In genomic region chr1:961132-961652, GRCh38 we compare ENCODE assay signal across 8 cellular contexts. TPM values are rescaled to one million over a fixed set of nuclear protein-coding genes. Genes with fewer than 3 reads are reported as not detected.
A peak's percentile ranks its signal among the peaks of the same experiment; 100 is the strongest.
DNase-seq lines count a peak whose midpoint lies in the region; ATAC-seq and TF ChIP-seq lines count a peak whose summit lies in the region.

No MANE protein-coding gene starts in this region.

- peaks cover 16% of the 10 kb centered on the region for H3K4me1 Mint-ChIP-seq in nephron progenitor cell

- WGBS in IMR-90 (ENCODE audit: extremely low coverage in 2 of 2, insufficient read length in 1 of 2), 2 experiments, result 45% methylated on average over 38 of the region's 54 CpGs; no CpG with 5 or more reads in 1 of the 2 experiments

- H2BK20ac ChIP-seq in IMR-90 (ENCODE audit: low read depth, low read length), result no peak overlapping the region

- peak overlapping the region; percentile 86 for H2AFZ ChIP-seq in IMR-90 (replicated peaks; ENCODE audit: low read length, poor library complexity)

- H3K4ac ChIP-seq in IMR-90 (ENCODE audit: low read depth, low read length), result 0 out of 2 replicates have a peak overlapping the region, but pooled peaks have one; percentile 5

- no TSS peak for BruUV-seq in IMR-90 (replicated peaks; lab: Mats Ljungman, UMichigan)

- no peak overlapping the region for H3K27ac Mint-ChIP-seq in nephron progenitor cell

- H4K20me1 ChIP-seq in BLaER1 (peaks cover 41% of the 10 kb centered on the region), IMR-90 (ENCODE audit: insufficient read depth, low read length) (peaks cover 15% of the 10 kb centered on the region)

- no peak overlapping the region; a peak in 1 of 4 replicates for H4K8ac ChIP-seq in IMR-90 (ENCODE audit: low read depth in 2 of 2, low read length in 2 of 2)

- H2AK9ac ChIP-seq in IMR-90 (replicated peaks; ENCODE audit: low read depth, low read length, poor library complexity), result peak overlapping the region; percentile 94

- CTCF ChIA-PET in IMR-90 (lab: Yijun Ruan, JAX), result no interaction called here

- DNase-seq in IMR-90, result no peak
- DNase-seq in colonic mucosa, result no peak
- no peak for DNase-seq in nephron progenitor cell
- DNase-seq in MV-4-11 (lab: John Stamatoyannopoulos, UW), result no peak
- DNase-seq in NCI-H2081 (lab: John Stamatoyannopoulos, UW), result no peak

- peak overlapping the region; percentile 98 for H3K4me3 ChIP-seq in BLaER1
- H3K4me3 ChIP-seq in IMR-90 (ENCODE audit: insufficient read depth, low read depth, low read length), result peak overlapping the region; percentile 91
- H3K4me3 ChIP-seq in colonic mucosa, result peak overlapping the region; percentile 64

- H3K9me3 Mint-ChIP-seq in nephron progenitor cell, result no peaks in the 10 kb centered on the region

- peak overlapping the region; percentile 74 for H2AK5ac ChIP-seq in IMR-90 (ENCODE audit: low read depth, low read length)

- no peak overlapping the region for H4K91ac ChIP-seq in IMR-90 (ENCODE audit: insufficient read depth, low read depth, low read length)

- H3K4me1 ChIP-seq in BLaER1, result peaks cover 47% of the 10 kb centered on the region
- peaks cover 16% of the 10 kb centered on the region for H3K4me1 ChIP-seq in IMR-90 (ENCODE audit: control insufficient read depth, insufficient read depth, low read length)
- peaks cover 5% of the 10 kb centered on the region for H3K4me1 ChIP-seq in colonic mucosa

- no peak overlapping the region for H2BK5ac ChIP-seq in IMR-90 (ENCODE audit: low read depth, low read length, poor library complexity, severe bottlenecking)

- H3K27ac ChIP-seq in BLaER1 (peak overlapping the region; percentile 84), IMR-90 (ENCODE audit: insufficient read depth, low read length) (no peak overlapping the region; the same call in 1 of the 2 replicates), colonic mucosa (no peak overlapping the region)

- no peak for TF ChIP-seq RAD21 in IMR-90 (IDR thresholded peaks at IDR 0.05; ENCODE audit: low read length)

- H3K4me2 ChIP-seq in BLaER1 (peak overlapping the region; percentile 87), IMR-90 (ENCODE audit: low read depth, low read length) (peak overlapping the region; percentile 68)

- H3K14ac ChIP-seq in IMR-90 (replicated peaks; ENCODE audit: low read depth, low read length), result no peak overlapping the region

- peaks cover 11% of the 10 kb centered on the region; the same call in 1 of the 2 replicates for H3K27me3 ChIP-seq in BLaER1
- no peaks in the 10 kb centered on the region for H3K27me3 ChIP-seq in IMR-90 (ENCODE audit: control insufficient read depth, insufficient read depth, low read length)
- H3K27me3 ChIP-seq in colonic mucosa, result no peaks in the 10 kb centered on the region

- H3K79me1 ChIP-seq in IMR-90 (ENCODE audit: low read depth in 1 of 2, low read length in 2 of 2), result peaks cover 12 to 45% of the 10 kb centered on the region in 2 experiments

- no peak overlapping the region for H2BK15ac ChIP-seq in IMR-90 (ENCODE audit: low read depth, low read length)

- no peak overlapping the region for H3K18ac ChIP-seq in IMR-90 (ENCODE audit: low read depth, low read length)

- peak overlapping the region; percentile 86 for H3K9ac ChIP-seq in BLaER1
- H3K9ac ChIP-seq in IMR-90 (ENCODE audit: low read depth, low read length), result peak overlapping the region; percentile 59; the same call in 1 of the 2 replicates
- H3K9ac ChIP-seq in colonic mucosa (ENCODE audit: low read depth in 2 of 2, low read length in 2 of 2), result peak overlapping the region in 1 of 2 donors; percentile 74

- H3K36me3 ChIP-seq in BLaER1 (peaks cover 46% of the 10 kb centered on the region), IMR-90 (ENCODE audit: control insufficient read depth, insufficient read depth, low read length) (peaks cover 28% of the 10 kb centered on the region), colonic mucosa (no peaks in the 10 kb centered on the region)

- peak overlapping the region; percentile 68 for H3K4me3 Mint-ChIP-seq in nephron progenitor cell

- 0 out of 2 replicates have a peak, but pooled peaks cover 8% of the 10 kb centered on the region for H3K9me1 ChIP-seq in IMR-90 (ENCODE audit: insufficient read depth, low read length)

- TF ChIP-seq POLR2A in IMR-90 (IDR thresholded peaks at IDR 0.05; ENCODE audit: low read depth, low read length), result no peak

- H4K5ac ChIP-seq in IMR-90 (ENCODE audit: low read depth, low read length), result no peak overlapping the region

- TF ChIP-seq CTCF in IMR-90 (conservative IDR thresholded peaks at IDR 0.05; ENCODE audit: low read depth, low read length) (no peak), colonic mucosa (IDR thresholded peaks at IDR 0.05) (no peak), nephron progenitor cell (IDR thresholded peaks at IDR 0.05) (no peak)

- in situ Hi-C loops in IMR-90 (cut with MboI; ENCODE audit: low sequenced_read_pairs), result no loop called here

- H3K9me3 ChIP-seq in BLaER1 (no peaks in the 10 kb centered on the region), IMR-90 (ENCODE audit: control insufficient read depth, insufficient read depth, low read length) (no peaks in the 10 kb centered on the region), colonic mucosa (no peaks in the 10 kb centered on the region)

- peaks cover 14% of the 10 kb centered on the region for H3K36me3 Mint-ChIP-seq in nephron progenitor cell (ENCODE audit: low read depth)

- H3K56ac ChIP-seq in IMR-90 (ENCODE audit: extremely low read depth, insufficient read depth, low read length), result no peak overlapping the region

- dilution Hi-C loops in IMR-90 (cut with HindIII; ENCODE audit: low sequenced_read_pairs, unreplicated experiment), result no loop called here

- no peak overlapping the region for H2BK120ac ChIP-seq in IMR-90 (ENCODE audit: low read depth, low read length)

- intact Hi-C loops in IMR-90 (cut with micrococcal nuclease) (no loop called here), colonic mucosa (cut with DNase I) (no loop called here)

- peaks cover 42% of the 10 kb centered on the region for H3K27me3 Mint-ChIP-seq in nephron progenitor cell (ENCODE audit: low read depth, poor library complexity)

- ATAC-seq in IMR-90 (ENCODE audit: low read depth) (peak; percentile 3; the same call in 1 of the 2 replicates), GM18858 (IDR thresholded peaks at IDR 0.05; ENCODE audit: unreplicated experiment) (no peak), GM21447 (IDR thresholded peaks at IDR 0.05; ENCODE audit: unreplicated experiment) (no peak)

- no peak overlapping the region for H3K23ac ChIP-seq in IMR-90 (ENCODE audit: low read depth, low read length)

- POLR2A ChIA-PET in IMR-90 (lab: Charles Lee; ENCODE audit: unreplicated experiment), result interaction anchor here (0.6 kb wide), 1 partner anchor 390 kb away, joined by 3 read pairs; no protein-coding TSS in a partner anchor

TF ChIP-seq in IMR-90, 13 proteins besides CTCF, POLR2A, EP300 and RAD21 (continues in another document):
- TF ChIP-seq BHLHE40 (IDR thresholded peaks at IDR 0.05; ENCODE audit: low read depth, low read length) (no peak), MAFK (IDR thresholded peaks at IDR 0.05; ENCODE audit: low read depth, low read length) (no peak), NFE2L2 (IDR thresholded peaks at IDR 0.05; ENCODE audit: low read depth, low read length) (no peak), CEBPB (IDR thresholded peaks at IDR 0.05; ENCODE audit: low read depth, low read length) (no peak), USF2 (IDR thresholded peaks at IDR 0.05; ENCODE audit: low read depth, low read length) (no peak), MXI1 (IDR thresholded peaks at IDR 0.05; ENCODE audit: borderline replicate concordance, low read depth, low read length) (no peak), FOS (IDR thresholded peaks at IDR 0.05; ENCODE audit: low read depth, low read length) (no peak)

RNA-seq across cellular contexts. Expression of gene KLHL17, which starts 0.8 kb away (rescaled TPM):
- 3.4 and 3.6 TPM in 2 replicates for total RNA-seq in IMR-90 (2012; rRNA removed)
- 41.0 and 50.7 TPM in 2 replicates for polyA plus RNA-seq in IMR-90 (2012; rRNA removed)
- polyA plus RNA-seq in IMR-90 (2012; cell fraction: cytosol; rRNA removed), result 14.1 and 16.5 TPM in 2 replicates
- polyA plus RNA-seq in IMR-90 (2012; cell fraction: nucleus; rRNA removed; ENCODE audit: low replicate concordance), result 305 and 1,032 TPM in 2 replicates
- 10 to 100 TPM in 1 of 2 donors, 1 to 10 TPM in 1; 9.9 to 16.7 TPM for total RNA-seq in colonic mucosa

RNA-seq across cellular contexts. Expression of gene NOC2L, which starts 2.1 kb away (rescaled TPM):
- total RNA-seq in IMR-90 (2012; rRNA removed), result 105 and 106 TPM in 2 replicates
- polyA plus RNA-seq in IMR-90 (2012; rRNA removed), result 74.2 and 75.7 TPM in 2 replicates
- 54.0 and 63.6 TPM in 2 replicates for polyA plus RNA-seq in IMR-90 (2012; cell fraction: cytosol; rRNA removed)
- 86.7 and 138 TPM in 2 replicates for polyA plus RNA-seq in IMR-90 (2012; cell fraction: nucleus; rRNA removed; ENCODE audit: low replicate concordance)
- total RNA-seq in colonic mucosa, result 100 to 1,000 TPM in 1 of 2 donors, 10 to 100 TPM in 1; 46.9 to 127 TPM

RNA-seq across cellular contexts. Expression of gene PLEKHN1, which starts 5.1 kb away (rescaled TPM):
- total RNA-seq in IMR-90 (2012; rRNA removed), result 0.28 and 0.54 TPM in 2 replicates
- 2.1 and 2.3 TPM in 2 replicates for polyA plus RNA-seq in IMR-90 (2012; rRNA removed)
- polyA plus RNA-seq in IMR-90 (2012; cell fraction: cytosol; rRNA removed), result 0.66 and 1.7 TPM in 2 replicates
- 8.1 and 24.8 TPM in 2 replicates for polyA plus RNA-seq in IMR-90 (2012; cell fraction: nucleus; rRNA removed; ENCODE audit: low replicate concordance)
- total RNA-seq in colonic mucosa, result under 1 TPM; 0.61 to 0.64 TPM

RNA-seq across cellular contexts. Expression of gene PERM1, which starts 20.7 kb away (rescaled TPM):
- total RNA-seq in IMR-90 (2012; rRNA removed) (not detected in 2 replicates), colonic mucosa (not detected)
- polyA plus RNA-seq in IMR-90 (2012; rRNA removed), result not detected in 2 replicates
- not detected in 2 replicates for polyA plus RNA-seq in IMR-90 (2012; cell fraction: cytosol; rRNA removed)
- 0.02 and 0.03 TPM in 2 replicates for polyA plus RNA-seq in IMR-90 (2012; cell fraction: nucleus; rRNA removed; ENCODE audit: low replicate concordance)

RNA-seq across cellular contexts. Expression of gene SAMD11, which starts 37.5 kb away (rescaled TPM):
- 5.9 and 6.9 TPM in 2 replicates for total RNA-seq in IMR-90 (2012; rRNA removed)
- 22.9 and 31.9 TPM in 2 replicates for polyA plus RNA-seq in IMR-90 (2012; rRNA removed)
- 7.3 and 10.5 TPM in 2 replicates for polyA plus RNA-seq in IMR-90 (2012; cell fraction: cytosol; rRNA removed)
- polyA plus RNA-seq in IMR-90 (2012; cell fraction: nucleus; rRNA removed; ENCODE audit: low replicate concordance), result 30.0 and 141 TPM in 2 replicates
- total RNA-seq in colonic mucosa, result 1 to 10 TPM; 3.0 to 4.2 TPM
